ENCODE assay signal across 9 cellular contexts in genomic region chr1:26284597-26285351, GRCh38. TPM values are rescaled to one million over a fixed set of nuclear protein-coding genes. Genes with fewer than 3 reads are reported as not detected.
A peak's percentile ranks its signal among the peaks of the same experiment; 100 is the strongest.
DNase-seq lines count a peak whose midpoint lies in the region; ATAC-seq and TF ChIP-seq lines count a peak whose summit lies in the region.
"Had no signal": no experiment of that assay in that cellular context is flagged by ENCODE, and none has a peak within 500 bp of the region (broad histone marks: within the 10 kb centered on the region; RNA-seq: fewer than 3 reads in every experiment).

No MANE protein-coding gene starts in this region.

- no peaks in the 10 kb centered on the region for H3K36me3 ChIP-seq in SU-DHL-6 (ENCODE audit: low read length)

- no peak overlapping the region for H3K27ac ChIP-seq in SU-DHL-6 (ENCODE audit: low read depth, low read length)

- H3K9me3 ChIP-seq in SU-DHL-6 (ENCODE audit: insufficient read depth, low read length) = no peaks in the 10 kb centered on the region

- H3K27me3 ChIP-seq in SU-DHL-6 (ENCODE audit: low read length) = no peaks in the 10 kb centered on the region

- no peaks in the 10 kb centered on the region for H3K9me3 Mint-ChIP-seq in activated naive CD4-positive, alpha-beta T cell treated with anti-CD3 and anti-CD28 coated beads, Interleukin-2, amount 50 U/mL, for 24 hours

- no peaks in the 10 kb centered on the region for H3K27me3 Mint-ChIP-seq in activated naive CD4-positive, alpha-beta T cell treated with anti-CD3 and anti-CD28 coated beads, Interleukin-2, amount 50 U/mL, for 24 hours

- H3K4me2 ChIP-seq in SU-DHL-6 (ENCODE audit: low read depth, low read length, poor library complexity, severe bottlenecking) = no peak overlapping the region

- DNase-seq in EL (peak; percentile 97), HT-29 (ENCODE audit: low spot score) (peak; percentile 89), left cardiac atrium (peak; percentile 91), skeletal muscle cell (ENCODE audit: low read depth) (peak; percentile 80)

- peak overlapping the region; percentile 98 for H3K27ac Mint-ChIP-seq in activated naive CD4-positive, alpha-beta T cell treated with anti-CD3 and anti-CD28 coated beads, Interleukin-2, amount 50 U/mL, for 24 hours

- peaks cover 12% of the 10 kb centered on the region for H3K36me3 Mint-ChIP-seq in activated naive CD4-positive, alpha-beta T cell treated with anti-CD3 and anti-CD28 coated beads, Interleukin-2, amount 50 U/mL, for 24 hours

- peak; percentile 36 to 39 for ATAC-seq in left cardiac atrium
- ATAC-seq in GM18873 (IDR thresholded peaks at IDR 0.05; ENCODE audit: low FRiP score, unreplicated experiment) = no peak
- no peak for ATAC-seq in GM21723 (IDR thresholded peaks at IDR 0.05; ENCODE audit: unreplicated experiment)

- H4K20me1 ChIP-seq in SU-DHL-6 (ENCODE audit: low read depth, low read length) = no peaks in the 10 kb centered on the region; the same call in 1 of the 2 replicates

- peak overlapping the region; percentile 84 for H3K4me3 Mint-ChIP-seq in activated naive CD4-positive, alpha-beta T cell treated with anti-CD3 and anti-CD28 coated beads, Interleukin-2, amount 50 U/mL, for 24 hours

- no peak overlapping the region for H2AFZ ChIP-seq in SU-DHL-6 (ENCODE audit: low read depth, low read length, severe bottlenecking)

- TF ChIP-seq CTCF in SU-DHL-6 (IDR thresholded peaks at IDR 0.05; ENCODE audit: insufficient read depth, low read length, poor library complexity, severe bottlenecking) = peak; percentile 89

- no peak overlapping the region for H3K4me3 ChIP-seq in SU-DHL-6 (ENCODE audit: insufficient read depth, low read length, poor library complexity, severe bottlenecking)
- no peak overlapping the region for H3K4me3 ChIP-seq in skeletal muscle cell (ENCODE audit: low read depth, low read length)

- peaks cover 47% of the 10 kb centered on the region for H3F3A ChIP-seq in SU-DHL-6 (ENCODE audit: insufficient read depth)

- H3K9me2 ChIP-seq in SU-DHL-6 (replicated peaks; ENCODE audit: insufficient read depth, low read length) = no peaks in the 10 kb centered on the region

- intact Hi-C loops in left cardiac atrium (cut with DNase I) = loop anchor here in 1 of 2 donors (2.0 kb wide), 1 partner anchor 36 kb away; no protein-coding TSS in a partner anchor

- H3K4me1 Mint-ChIP-seq in activated naive CD4-positive, alpha-beta T cell treated with anti-CD3 and anti-CD28 coated beads, Interleukin-2, amount 50 U/mL, for 24 hours = peaks cover 85% of the 10 kb centered on the region

- peaks cover 4% of the 10 kb centered on the region; the same call in 1 of the 2 replicates for H3K79me2 ChIP-seq in SU-DHL-6 (ENCODE audit: insufficient read depth, low read length)

- H3K9ac ChIP-seq in SU-DHL-6 (ENCODE audit: low read length) = no peak overlapping the region

RNA-seq across cellular contexts. Expression of gene SH3BGRL3, which starts 4.9 kb away (rescaled TPM):
- 172 and 198 TPM in 2 replicates for total RNA-seq in HT-29 (2014; rRNA removed; shearing (Covaris generic))
- total RNA-seq in left cardiac atrium = 10 to 100 TPM; 90.6 to 93.9 TPM

RNA-seq across cellular contexts. Expression of gene UBXN11, which starts 21.7 kb away (rescaled TPM):
- 22.0 and 26.8 TPM in 2 replicates for total RNA-seq in HT-29 (2014; rRNA removed; shearing (Covaris generic))
- total RNA-seq in left cardiac atrium = 10 to 100 TPM; 14.5 to 15.7 TPM

RNA-seq across cellular contexts. Expression of gene CD52, which starts 33.0 kb away (rescaled TPM):
- 1.5 and 2.1 TPM in 2 replicates for total RNA-seq in HT-29 (2014; rRNA removed; shearing (Covaris generic))
- total RNA-seq in left cardiac atrium = 10 to 100 TPM in 1 of 2 donors, 1 to 10 TPM in 1; 5.5 to 14.3 TPM
- total RNA-seq: glomerular endothelial cell had no signal

RNA-seq across cellular contexts. Expression of gene CEP85, which starts 50.8 kb away (rescaled TPM):
- 25.8 and 27.0 TPM in 2 replicates for total RNA-seq in HT-29 (2014; rRNA removed; shearing (Covaris generic))
- 10 to 100 TPM; 17.7 to 38.6 TPM for total RNA-seq in left cardiac atrium

Comparison
In these comparisons a context has a peak if more than half of its experiments do, and no peak if none do; other contexts are left out.
1. ATAC-seq: peak in left cardiac atrium (2 of 2); none in GM18873 (single experiment) and GM21723 (single experiment).
2. Peak in every context shown above with its lines, with median percentiles within 50 percentile points of each other: DNase-seq.